ENCODE assay signal across 15 cellular contexts in the genomic region with DNA sequence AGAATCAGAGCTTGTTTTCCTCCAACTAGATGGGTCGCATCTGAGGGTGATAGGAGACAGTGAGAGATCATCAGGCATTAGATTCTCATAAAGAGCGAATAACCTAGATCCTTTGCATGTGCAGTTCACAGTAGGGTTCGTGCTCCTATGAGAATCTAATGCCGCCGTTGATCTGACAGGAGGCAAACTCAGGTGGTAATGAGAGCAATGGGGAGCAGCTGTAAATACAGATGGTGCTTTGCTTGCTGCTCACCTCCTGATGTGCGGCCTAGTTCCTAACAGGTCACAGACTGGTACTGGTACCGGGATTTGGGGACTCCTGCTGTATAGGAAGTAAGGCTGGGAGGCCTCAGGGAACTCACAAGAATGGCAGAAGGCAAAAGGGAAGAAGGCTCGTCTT.
A peak's percentile ranks its signal among the peaks of the same experiment; 100 is the strongest.
DNase-seq lines count a peak whose midpoint lies in the region; ATAC-seq and TF ChIP-seq lines count a peak whose summit lies in the region.
"Had no signal": no experiment of that assay in that cellular context is flagged by ENCODE, and none has a peak within 500 bp of the region (broad histone marks: within the 10 kb centered on the region; RNA-seq: fewer than 3 reads in every experiment).

No MANE protein-coding gene starts in this region.

- H4K91ac ChIP-seq in mesenchymal stem cell (ENCODE audit: low read length), result peak overlapping the region; percentile 3

- H3K4me1 Mint-ChIP-seq in glutamatergic neuron (ENCODE audit: low read depth, unreplicated experiment), result no peaks in the 10 kb centered on the region
- H3K4me1 Mint-ChIP-seq: CD4-positive, alpha-beta memory T cell had no signal

- H2AK5ac ChIP-seq in mesenchymal stem cell (ENCODE audit: low read length, severe bottlenecking), result no peak overlapping the region

- H2BK15ac ChIP-seq in mesenchymal stem cell (ENCODE audit: low read depth, poor library complexity, severe bottlenecking), result no peak overlapping the region

- H3K4me1 ChIP-seq in HEK293 (ENCODE audit: control insufficient read depth, insufficient read depth, low read length) (no peaks in the 10 kb centered on the region), mesenchymal stem cell (ENCODE audit: control insufficient read depth, insufficient read depth, low read depth, low read length) (no peaks in the 10 kb centered on the region), osteoblast (ENCODE audit: insufficient read depth, low read length) (no peaks in the 10 kb centered on the region)

- H3K9me3 Mint-ChIP-seq in glutamatergic neuron (ENCODE audit: unreplicated experiment), result no peaks in the 10 kb centered on the region
- H3K9me3 Mint-ChIP-seq: HFFc6 had no signal

- no peaks in the 10 kb centered on the region for H4K20me1 ChIP-seq in osteoblast (ENCODE audit: insufficient read depth, low read length)

- H3K23ac ChIP-seq in mesenchymal stem cell (ENCODE audit: low read length in 2 of 2), result no peak overlapping the region

- no peak overlapping the region for H2AFZ ChIP-seq in mesenchymal stem cell (ENCODE audit: low read depth, low read length)
- peak overlapping the region; percentile 35 for H2AFZ ChIP-seq in osteoblast (ENCODE audit: low read length)
- H2AFZ ChIP-seq: GM23248 had no signal

- H3K27ac Mint-ChIP-seq in glutamatergic neuron (ENCODE audit: unreplicated experiment), result no peak overlapping the region
- H3K27ac Mint-ChIP-seq: CD4-positive, alpha-beta memory T cell; H9; HFFc6 had no signal

- in situ Hi-C loops in GM13977 (cut with MboI; ENCODE audit: low pct_unique_long_range_greater_than_20kb, low sequenced_read_pairs, unreplicated experiment), result no loop called here

- ATAC-seq in GM21619 (IDR thresholded peaks at IDR 0.05; ENCODE audit: unreplicated experiment), result no peak
- ATAC-seq: HCT116 had no signal

- H3K27me3 ChIP-seq in mesenchymal stem cell (ENCODE audit: control insufficient read depth in 1 of 2, insufficient read depth in 1 of 2, low read length in 2 of 2) (no peaks in the 10 kb centered on the region), osteoblast (ENCODE audit: insufficient read depth, low read length) (no peaks in the 10 kb centered on the region)

- no peak overlapping the region for H2BK12ac ChIP-seq in mesenchymal stem cell (ENCODE audit: low read length in 2 of 2)

- no peak overlapping the region for H2BK120ac ChIP-seq in mesenchymal stem cell (ENCODE audit: low read depth, low read length)

- CTCF ChIA-PET in HEK293 (lab: Yijun Ruan, JAX), result no interaction called here

- no peak overlapping the region for H3K4me3 Mint-ChIP-seq in glutamatergic neuron (ENCODE audit: unreplicated experiment)
- H3K4me3 Mint-ChIP-seq: CD4-positive, alpha-beta memory T cell; H9; HFFc6 had no signal

- H3K4me2 ChIP-seq in mesenchymal stem cell (ENCODE audit: low read length, poor library complexity, severe bottlenecking) (no peak overlapping the region), osteoblast (ENCODE audit: insufficient read depth, low read length) (no peak overlapping the region)

- H4K8ac ChIP-seq in mesenchymal stem cell (ENCODE audit: low read length), result no peak overlapping the region

- H3K9ac ChIP-seq in mesenchymal stem cell (ENCODE audit: low read length), result no peak overlapping the region
- H3K9ac ChIP-seq: GM23248 had no signal

- no peaks in the 10 kb centered on the region for H3K79me2 ChIP-seq in osteoblast (ENCODE audit: insufficient read depth, low read length)

- TF ChIP-seq CTCF in HEK293 (tag by site-specific recombination; IDR thresholded peaks at IDR 0.05) (no peak), osteoblast (IDR thresholded peaks at IDR 0.05; ENCODE audit: extremely low read depth, low read depth, low read length) (no peak), glutamatergic neuron (IDR thresholded peaks at IDR 0.05; ENCODE audit: partially characterized antibody, unreplicated experiment) (no peak), GM13977 (IDR thresholded peaks at IDR 0.05; ENCODE audit: extremely low read depth, insufficient read depth, missing control alignments) (no peak)

- DNase-seq in mesenchymal stem cell (no peak), osteoblast (ENCODE audit: insufficient read length, low spot score, missing footprints) (no peak), glutamatergic neuron (no peak), GM13977 (ENCODE audit: low spot score) (no peak)
- DNase-seq: C1 segment of cervical spinal cord; CD4-positive, alpha-beta memory T cell; COR-L47; DMS153; DND-41; GM23248; H9; HFFc6 had no signal

- H3K9me3 ChIP-seq in HEK293 (ENCODE audit: control insufficient read depth, insufficient read depth, low read depth, low read length), result no peaks in the 10 kb centered on the region
- no peaks in the 10 kb centered on the region for H3K9me3 ChIP-seq in mesenchymal stem cell (ENCODE audit: control insufficient read depth, low read length)
- no peaks in the 10 kb centered on the region for H3K9me3 ChIP-seq in osteoblast (ENCODE audit: low read depth, low read length)

- H3K27ac ChIP-seq in HEK293 (ENCODE audit: extremely low read depth, low read depth, low read length) (no peak overlapping the region), mesenchymal stem cell (ENCODE audit: low read length, poor library complexity, severe bottlenecking) (no peak overlapping the region), osteoblast (ENCODE audit: low read depth, low read length) (no peak overlapping the region)
- H3K27ac ChIP-seq: GM23248 had no signal

- H3K4me3 ChIP-seq in HEK293 (ENCODE audit: low read depth, low read length), result no peak overlapping the region
- no peak overlapping the region for H3K4me3 ChIP-seq in mesenchymal stem cell (ENCODE audit: insufficient read depth in 1 of 2, low read depth in 1 of 2, low read length in 2 of 2)
- no peak overlapping the region for H3K4me3 ChIP-seq in osteoblast (ENCODE audit: insufficient read depth, low read length)
- H3K4me3 ChIP-seq: GM23248 had no signal

- no peaks in the 10 kb centered on the region for H3K36me3 Mint-ChIP-seq in glutamatergic neuron (ENCODE audit: unreplicated experiment)
- H3K36me3 Mint-ChIP-seq: CD4-positive, alpha-beta memory T cell had no signal

- no peak overlapping the region for H3K14ac ChIP-seq in mesenchymal stem cell (ENCODE audit: low read length in 2 of 2)

- no peak overlapping the region for H2BK5ac ChIP-seq in mesenchymal stem cell (ENCODE audit: low read depth, low read length, poor library complexity, severe bottlenecking)

- no peaks in the 10 kb centered on the region for H3K27me3 Mint-ChIP-seq in glutamatergic neuron (ENCODE audit: unreplicated experiment)
- H3K27me3 Mint-ChIP-seq: CD4-positive, alpha-beta memory T cell had no signal

- no peak overlapping the region for H3K18ac ChIP-seq in mesenchymal stem cell (ENCODE audit: low read depth in 1 of 2, low read length in 2 of 2)

- no peaks in the 10 kb centered on the region for H3K79me1 ChIP-seq in mesenchymal stem cell (replicated peaks; ENCODE audit: low read length, poor library complexity, severe bottlenecking)

- 97% methylated on average over 7 of the region's 8 CpGs for WGBS in mesenchymal stem cell

- no peaks in the 10 kb centered on the region for H3K36me3 ChIP-seq in HEK293 (ENCODE audit: control insufficient read depth in 2 of 2, insufficient read depth in 1 of 2, low read length in 2 of 2)
- no peaks in the 10 kb centered on the region for H3K36me3 ChIP-seq in mesenchymal stem cell (ENCODE audit: control insufficient read depth in 1 of 2, insufficient read depth in 2 of 2, low read depth in 1 of 2, low read length in 2 of 2)
- no peaks in the 10 kb centered on the region for H3K36me3 ChIP-seq in osteoblast (ENCODE audit: insufficient read depth, low read length)

- H3K4ac ChIP-seq in mesenchymal stem cell (ENCODE audit: low read depth in 1 of 2, low read length in 2 of 2), result no peak overlapping the region

- POLR2A ChIA-PET in HEK293 (lab: Yijun Ruan, JAX), result no interaction called here

TF ChIP-seq in HEK293, 187 proteins besides CTCF, POLR2A, EP300 and RAD21:
- TF ChIP-seq ZNF404 (tag by site-specific recombination; IDR thresholded peaks at IDR 0.05) (no peak), ZNF157 (tag by site-specific recombination; IDR thresholded peaks at IDR 0.05) (no peak), ZNF623 (tag by site-specific recombination; IDR thresholded peaks at IDR 0.05) (no peak), ZFP3 (tag by site-specific recombination; IDR thresholded peaks at IDR 0.05; ENCODE audit: low read depth) (no peak), ZNF2 (tag by site-specific recombination; IDR thresholded peaks at IDR 0.05) (no peak), ZNF610 (tag by site-specific recombination; IDR thresholded peaks at IDR 0.05; ENCODE audit: borderline replicate concordance) (peak; percentile 98)
